17 cellular contexts compared by ENCODE assay signal in genomic region chr11:66846671-66847091, GRCh38. TPM values are rescaled to one million over a fixed set of nuclear protein-coding genes. Genes with fewer than 3 reads are reported as not detected.
DNase-seq lines count a peak whose midpoint lies in the region; ATAC-seq and TF ChIP-seq lines count a peak whose summit lies in the region.
"Had no signal": no experiment of that assay in that cellular context is flagged by ENCODE, and none has a peak within 500 bp of the region (broad histone marks: within the 10 kb centered on the region; RNA-seq: fewer than 3 reads in every experiment).

No MANE protein-coding gene starts in this region.

- H3K27ac Mint-ChIP-seq in dendritic cell treated with granulocyte-macrophage colony-stimulating factor and Interleukin-4, amounts not matched to agents 40 ng/mL and 50 ng/mL, for 4 days: peak overlapping the region; percentile 53
- peak overlapping the region; percentile 70 for H3K27ac Mint-ChIP-seq in nephron progenitor cell

- no peak overlapping the region for H2AFZ ChIP-seq in IMR-90 (replicated peaks; ENCODE audit: low read length, poor library complexity)

- H3K36me3 Mint-ChIP-seq in dendritic cell treated with granulocyte-macrophage colony-stimulating factor and Interleukin-4, amounts not matched to agents 40 ng/mL and 50 ng/mL, for 4 days (ENCODE audit: low read depth): peaks cover 70% of the 10 kb centered on the region
- peaks cover 6% of the 10 kb centered on the region for H3K36me3 Mint-ChIP-seq in nephron progenitor cell (ENCODE audit: low read depth)
- H3K36me3 Mint-ChIP-seq: immature natural killer cell had no signal

- no peaks in the 10 kb centered on the region for H3K27me3 ChIP-seq in IMR-90 (ENCODE audit: control insufficient read depth, insufficient read depth, low read length)
- H3K27me3 ChIP-seq: gastrocnemius medialis, pancreas, tibial nerve had no signal

- H3K4ac ChIP-seq in IMR-90 (ENCODE audit: low read depth, low read length): no peak overlapping the region

- no peaks in the 10 kb centered on the region for H3K9me3 ChIP-seq in IMR-90 (ENCODE audit: control insufficient read depth, insufficient read depth, low read length)
- H3K9me3 ChIP-seq: gastrocnemius medialis, pancreas, tibial nerve had no signal

- H2BK15ac ChIP-seq in IMR-90 (ENCODE audit: low read depth, low read length): no peak overlapping the region

- no peak overlapping the region for H4K8ac ChIP-seq in IMR-90 (ENCODE audit: low read depth in 2 of 2, low read length in 2 of 2)

- dilution Hi-C loops in IMR-90 (cut with HindIII; ENCODE audit: low sequenced_read_pairs, unreplicated experiment): no loop called here

- DNase-seq in AML-193 (lab: John Stamatoyannopoulos, UW) (peak; percentile 29 to 31), IMR-90 (no peak), nephron progenitor cell (no peak), NCI-H1436 (lab: John Stamatoyannopoulos, UW) (no peak), LoVo (ENCODE audit: low spot score) (no peak)
- DNase-seq: DMS53, gastrocnemius medialis, immature natural killer cell, mesendoderm, NCI-H1092 had no signal

- H3K56ac ChIP-seq in IMR-90 (ENCODE audit: extremely low read depth, insufficient read depth, low read length): no peak overlapping the region

- peaks cover 16% of the 10 kb centered on the region; the same call in 1 of the 2 replicates for H4K20me1 ChIP-seq in IMR-90 (ENCODE audit: insufficient read depth, low read length)

- H3K9me3 Mint-ChIP-seq in dendritic cell treated with granulocyte-macrophage colony-stimulating factor and Interleukin-4, amounts not matched to agents 40 ng/mL and 50 ng/mL, for 4 days: no peaks in the 10 kb centered on the region
- H3K9me3 Mint-ChIP-seq in nephron progenitor cell: no peaks in the 10 kb centered on the region
- H3K9me3 Mint-ChIP-seq: immature natural killer cell had no signal

- TF ChIP-seq RAD21 in IMR-90 (IDR thresholded peaks at IDR 0.05; ENCODE audit: low read length): no peak

- H4K5ac ChIP-seq in IMR-90 (ENCODE audit: low read depth, low read length): no peak overlapping the region

- H3K9ac ChIP-seq in IMR-90 (ENCODE audit: low read depth, low read length): no peak overlapping the region

- no peak overlapping the region for H3K18ac ChIP-seq in IMR-90 (ENCODE audit: low read depth, low read length)

- H3K4me2 ChIP-seq in IMR-90 (ENCODE audit: low read depth, low read length): no peak overlapping the region

- H3K27ac ChIP-seq in IMR-90 (ENCODE audit: insufficient read depth, low read length): no peak overlapping the region
- H3K27ac ChIP-seq: gastrocnemius medialis, pancreas, SK-N-MC, tibial nerve, VCaP had no signal

- no TSS peak for BruUV-seq in IMR-90 (replicated peaks; lab: Mats Ljungman, UMichigan)

- H3K27me3 Mint-ChIP-seq in dendritic cell treated with granulocyte-macrophage colony-stimulating factor and Interleukin-4, amounts not matched to agents 40 ng/mL and 50 ng/mL, for 4 days: no peaks in the 10 kb centered on the region
- no peaks in the 10 kb centered on the region for H3K27me3 Mint-ChIP-seq in nephron progenitor cell (ENCODE audit: low read depth, poor library complexity)

- H3K4me1 ChIP-seq in IMR-90 (ENCODE audit: control insufficient read depth, insufficient read depth, low read length): peaks cover 4% of the 10 kb centered on the region

- in situ Hi-C loops in IMR-90 (cut with MboI; ENCODE audit: low sequenced_read_pairs): no loop called here

- no peaks in the 10 kb centered on the region; the same call in 1 of the 2 replicates for H3K9me1 ChIP-seq in IMR-90 (ENCODE audit: insufficient read depth, low read length)

- H3K36me3 ChIP-seq in IMR-90 (ENCODE audit: control insufficient read depth, insufficient read depth, low read length): peaks cover 49% of the 10 kb centered on the region

- no CpG with 5 or more reads among the region's 4 CpGs for WGBS in IMR-90 (ENCODE audit: extremely low coverage in 2 of 2, insufficient read length in 1 of 2), 2 experiments

- intact Hi-C loops in IMR-90 (cut with micrococcal nuclease): no loop called here
- intact Hi-C loops in dendritic cell treated with granulocyte-macrophage colony-stimulating factor and Interleukin-4, amounts not matched to agents 40 ng/mL and 50 ng/mL, for 4 days (cut with micrococcal nuclease): no loop called here

- H2BK120ac ChIP-seq in IMR-90 (ENCODE audit: low read depth, low read length): no peak overlapping the region

- no peak overlapping the region for H2BK20ac ChIP-seq in IMR-90 (ENCODE audit: low read depth, low read length)

- H4K91ac ChIP-seq in IMR-90 (ENCODE audit: insufficient read depth, low read depth, low read length): no peak overlapping the region

- no peak overlapping the region for H3K23ac ChIP-seq in IMR-90 (ENCODE audit: low read depth, low read length)

- no peak overlapping the region for H2AK5ac ChIP-seq in IMR-90 (ENCODE audit: low read depth, low read length)

- no peak for TF ChIP-seq POLR2A in IMR-90 (IDR thresholded peaks at IDR 0.05; ENCODE audit: low read depth, low read length)

- no peak overlapping the region for H3K4me3 ChIP-seq in IMR-90 (ENCODE audit: insufficient read depth, low read depth, low read length)
- H3K4me3 ChIP-seq: gastrocnemius medialis, pancreas, SK-N-MC, tibial nerve had no signal

- H2BK5ac ChIP-seq in IMR-90 (ENCODE audit: low read depth, low read length, poor library complexity, severe bottlenecking): no peak overlapping the region

- peaks cover 14 to 41% of the 10 kb centered on the region in 2 experiments for H3K79me1 ChIP-seq in IMR-90 (ENCODE audit: low read depth in 1 of 2, low read length in 2 of 2)

- peak overlapping the region; percentile 25 for H2AK9ac ChIP-seq in IMR-90 (replicated peaks; ENCODE audit: low read depth, low read length, poor library complexity)

- peaks cover 57% of the 10 kb centered on the region for H3K4me1 Mint-ChIP-seq in dendritic cell treated with granulocyte-macrophage colony-stimulating factor and Interleukin-4, amounts not matched to agents 40 ng/mL and 50 ng/mL, for 4 days (ENCODE audit: low read depth)
- H3K4me1 Mint-ChIP-seq in nephron progenitor cell: peaks cover 26% of the 10 kb centered on the region

- ATAC-seq in IMR-90 (ENCODE audit: low read depth): no peak
- no peak for ATAC-seq in HG03097 (IDR thresholded peaks at IDR 0.05; ENCODE audit: low FRiP score, unreplicated experiment)
- no peak for ATAC-seq in HG03342 (IDR thresholded peaks at IDR 0.05; ENCODE audit: unreplicated experiment)
- ATAC-seq: gastrocnemius medialis, pancreas had no signal

- CTCF ChIA-PET in IMR-90 (lab: Yijun Ruan, JAX): no interaction called here

- H3K14ac ChIP-seq in IMR-90 (replicated peaks; ENCODE audit: low read depth, low read length): no peak overlapping the region

- POLR2A ChIA-PET in IMR-90 (lab: Charles Lee; ENCODE audit: unreplicated experiment): no interaction called here

- TF ChIP-seq CTCF in IMR-90 (conservative IDR thresholded peaks at IDR 0.05; ENCODE audit: low read depth, low read length): no peak
- TF ChIP-seq CTCF in nephron progenitor cell (IDR thresholded peaks at IDR 0.05): no peak

- H3K4me3 Mint-ChIP-seq in dendritic cell treated with granulocyte-macrophage colony-stimulating factor and Interleukin-4, amounts not matched to agents 40 ng/mL and 50 ng/mL, for 4 days: no peak overlapping the region
- no peak overlapping the region for H3K4me3 Mint-ChIP-seq in nephron progenitor cell
- H3K4me3 Mint-ChIP-seq: immature natural killer cell had no signal

TF ChIP-seq in IMR-90, 13 proteins besides CTCF, POLR2A, EP300 and RAD21:
- TF ChIP-seq MAFK (IDR thresholded peaks at IDR 0.05; ENCODE audit: low read depth, low read length): no peak
- no peak for TF ChIP-seq CEBPB (IDR thresholded peaks at IDR 0.05; ENCODE audit: low read depth, low read length)
- no peak for TF ChIP-seq MXI1 (IDR thresholded peaks at IDR 0.05; ENCODE audit: borderline replicate concordance, low read depth, low read length)
- no peak for TF ChIP-seq FOS (IDR thresholded peaks at IDR 0.05; ENCODE audit: low read depth, low read length)
- no peak for TF ChIP-seq RCOR1 (IDR thresholded peaks at IDR 0.05; ENCODE audit: insufficient replicate concordance, low read length)
- TF ChIP-seq RFX5 (IDR thresholded peaks at IDR 0.05; ENCODE audit: low read depth, low read length): no peak
- TF ChIP-seq ELK1 (IDR thresholded peaks at IDR 0.05; ENCODE audit: borderline replicate concordance, low read depth, low read length): no peak
- no peak for TF ChIP-seq USF2 (IDR thresholded peaks at IDR 0.05; ENCODE audit: low read depth, low read length)
- no peak for TF ChIP-seq SMC3 (IDR thresholded peaks at IDR 0.05; ENCODE audit: low read depth, low read length)

RNA-seq across cellular contexts. Expression of gene RCE1, which starts 3.4 kb away (rescaled TPM):
- 5.6 and 6.6 TPM in 2 replicates for total RNA-seq in IMR-90 (2012; rRNA removed)
- 19.4 and 21.1 TPM in 2 replicates for polyA plus RNA-seq in IMR-90 (2012; rRNA removed)
- polyA plus RNA-seq in IMR-90 (2012; cell fraction: cytosol; rRNA removed): 14.3 and 24.4 TPM in 2 replicates
- 41.3 and 99.0 TPM in 2 replicates for polyA plus RNA-seq in IMR-90 (2012; cell fraction: nucleus; rRNA removed; ENCODE audit: low replicate concordance)

RNA-seq across cellular contexts. Expression of gene LRFN4, which starts 10.2 kb away (rescaled TPM):
- 6.1 and 7.8 TPM in 2 replicates for total RNA-seq in IMR-90 (2012; rRNA removed)
- polyA plus RNA-seq in IMR-90 (2012; rRNA removed): 18.9 and 24.9 TPM in 2 replicates
- polyA plus RNA-seq in IMR-90 (2012; cell fraction: cytosol; rRNA removed): 13.7 and 28.5 TPM in 2 replicates
- polyA plus RNA-seq in IMR-90 (2012; cell fraction: nucleus; rRNA removed; ENCODE audit: low replicate concordance): 33.5 and 98.4 TPM in 2 replicates

Comparison
In these comparisons a context has a peak if more than half of its experiments do, and no peak if none do; other contexts are left out.
1. DNase-seq: peak in AML-193 (2 of 2); none in IMR-90 (single experiment), nephron progenitor cell (single experiment), NCI-H1436 (single experiment) and LoVo (single experiment).